Comparison of ENCODE assay signal across 14 cellular contexts in genomic region chr2:239466046-239466754, GRCh38.
DNase-seq lines count a peak whose midpoint lies in the region; ATAC-seq and TF ChIP-seq lines count a peak whose summit lies in the region.
"Had no signal": no experiment of that assay in that cellular context is flagged by ENCODE, and none has a peak within 500 bp of the region (broad histone marks: within the 10 kb centered on the region; RNA-seq: fewer than 3 reads in every experiment).

No MANE protein-coding gene starts in this region.

- ATAC-seq in lower lobe of right lung: no peak
- ATAC-seq in upper lobe of right lung: no peak
- ATAC-seq: CD8-positive, alpha-beta T cell had no signal

- H3K36me3 ChIP-seq in lower lobe of right lung: no peaks in the 10 kb centered on the region
- no peaks in the 10 kb centered on the region for H3K36me3 ChIP-seq in upper lobe of right lung
- H3K36me3 ChIP-seq: heart left ventricle, transverse colon had no signal

- TF ChIP-seq CTCF in dorsolateral prefrontal cortex (IDR thresholded peaks at IDR 0.05 in 54 of 56, conservative IDR thresholded peaks at IDR 0.05 in 2 of 56; ENCODE audit: low read depth in 1 of 56, partially characterized antibody in 56 of 56) (no peak), lower lobe of right lung (IDR thresholded peaks at IDR 0.05) (no peak), upper lobe of right lung (IDR thresholded peaks at IDR 0.05) (no peak), GM10248 (IDR thresholded peaks at IDR 0.05; ENCODE audit: control extremely low read depth, extremely low read depth, low read depth, missing control alignments) (no peak)

- H3K4me3 ChIP-seq in dorsolateral prefrontal cortex: no peak overlapping the region
- H3K4me3 ChIP-seq in lower lobe of right lung: no peak overlapping the region
- H3K4me3 ChIP-seq in upper lobe of right lung: no peak overlapping the region
- H3K4me3 ChIP-seq: transverse colon had no signal

- POLR2A ChIA-PET in GM10248 (lab: Yijun Ruan, JAX): no interaction called here

- CTCF ChIA-PET in GM10248 (lab: Yijun Ruan, JAX): interaction anchor here (0.8 kb wide), 1 partner anchor 91 kb away, joined by 3 read pairs; no protein-coding TSS in a partner anchor

- DNase-seq in activated effector memory CD4-positive, alpha-beta T cell treated with anti-CD3 and anti-CD28 coated beads, Interleukin-2, amount 50 U/mL, for 16 hours: peak; percentile 10
- DNase-seq in activated effector memory CD4-positive, alpha-beta T cell treated with Interleukin-2 at 50 U/mL for 16 hours: no peak
- DNase-seq in dorsolateral prefrontal cortex (peak in 3 of 10 donors; percentile 9 to 24 (median 23)), lower lobe of right lung (no peak), upper lobe of right lung (peak; percentile 62), GM10248 (ENCODE audit: extremely low spot score) (no peak), pons (ENCODE audit: low spot score) (no peak), NCI-H446 treated with DMSO at 0.1 percent for 48 hours (lab: John Stamatoyannopoulos, UW) (no peak)
- DNase-seq: activated CD4-positive, alpha-beta memory T cell treated with anti-CD3 and anti-CD28 coated beads, Interleukin-2, amount 10 ng/mL, durations not matched to agents 7 days and 5 days; CD8-positive, alpha-beta T cell; midbrain had no signal

- H3K27me3 ChIP-seq in dorsolateral prefrontal cortex (no peaks in the 10 kb centered on the region), lower lobe of right lung (ENCODE audit: low read depth) (no peaks in the 10 kb centered on the region), upper lobe of right lung (no peaks in the 10 kb centered on the region)
- H3K27me3 ChIP-seq: heart left ventricle, transverse colon had no signal

- intact Hi-C loops in dorsolateral prefrontal cortex (cut with DNase I) (no loop called here), lower lobe of right lung (cut with DNase I) (no loop called here), upper lobe of right lung (cut with DNase I) (no loop called here)

- H3K4me1 ChIP-seq in lower lobe of right lung (no peaks in the 10 kb centered on the region), upper lobe of right lung (no peaks in the 10 kb centered on the region)

- H3K9me3 ChIP-seq in lower lobe of right lung (no peaks in the 10 kb centered on the region), upper lobe of right lung (no peaks in the 10 kb centered on the region)
- H3K9me3 ChIP-seq: heart left ventricle, transverse colon had no signal

- H3K27ac ChIP-seq in dorsolateral prefrontal cortex (peak overlapping the region in 55 of 59 donors; percentile 61 to 97 (median 90)), lower lobe of right lung (peak overlapping the region; percentile 79), upper lobe of right lung (peak overlapping the region; percentile 68)
- H3K27ac ChIP-seq: epithelial cell of prostate had no signal

Comparison
In these comparisons a context has a peak if more than half of its experiments do, and no peak if none do; other contexts are left out.
1. DNase-seq: peak in activated effector memory CD4-positive, alpha-beta T cell treated with anti-CD3 and anti-CD28 coated beads, Interleukin-2, amount 50 U/mL, for 16 hours (single experiment) and upper lobe of right lung (single experiment); none in activated effector memory CD4-positive, alpha-beta T cell treated with Interleukin-2 at 50 U/mL for 16 hours (single experiment), lower lobe of right lung (single experiment), GM10248 (single experiment), pons (single experiment) and NCI-H446 treated with DMSO at 0.1 percent for 48 hours (single experiment).
2. Peak in every context shown above with its lines, with median percentiles within 50 percentile points of each other: H3K27ac ChIP-seq.